ENCODE assay signal across 20 cellular contexts in the genomic region with DNA sequence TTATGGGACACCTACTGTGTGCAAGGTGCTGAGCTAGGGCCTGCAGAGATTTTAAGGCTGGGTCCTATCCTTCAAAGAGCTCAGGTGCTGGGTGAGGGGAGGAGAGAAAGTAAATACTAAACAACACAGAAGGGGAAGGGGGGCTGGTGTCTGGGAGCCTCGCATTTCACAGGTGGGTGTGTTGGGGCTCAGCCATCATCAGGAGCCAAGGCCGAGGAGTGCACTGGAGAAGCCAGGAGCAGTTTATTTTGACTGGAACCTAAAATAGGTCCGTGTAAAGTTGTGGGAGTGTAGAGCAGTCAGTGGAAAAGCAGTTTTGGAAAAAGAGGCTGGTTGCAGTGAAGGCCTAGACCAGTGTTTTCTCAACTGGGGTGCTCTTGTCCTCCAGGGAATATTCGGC. TPM values are rescaled to one million over a fixed set of nuclear protein-coding genes. Genes with fewer than 3 reads are reported as not detected.
DNase-seq lines count a peak whose midpoint lies in the region; ATAC-seq and TF ChIP-seq lines count a peak whose summit lies in the region.
"Had no signal": no experiment of that assay in that cellular context is flagged by ENCODE, and none has a peak within 500 bp of the region (broad histone marks: within the 10 kb centered on the region; RNA-seq: fewer than 3 reads in every experiment).

No MANE protein-coding gene starts in this region.

- peaks cover 44 to 80% (median 69%) of the 10 kb centered on the region in 10 experiments for H3K4me1 ChIP-seq in BLaER1 treated with 17β-estradiol and CSF1 and Interleukin-3, amounts not matched to agents 10 nM and 100 nM
- H3K4me1 ChIP-seq in mesendoderm (ENCODE audit: control insufficient read depth, low read depth, low read length) (peaks cover 30% of the 10 kb centered on the region), neutrophil (ENCODE audit: control insufficient read depth in 1 of 2, insufficient read depth in 1 of 2, low read depth in 1 of 2, low read length in 1 of 2) (peaks cover 78 to 91% of the 10 kb centered on the region in 2 experiments), endodermal cell (ENCODE audit: control insufficient read depth, insufficient read depth, low read length) (peaks cover 24% of the 10 kb centered on the region)

- peak overlapping the region in 2 of 11 experiments; percentile 10 to 41; a peak in 1 of 22 replicates for H3K9ac ChIP-seq in BLaER1 treated with 17β-estradiol and CSF1 and Interleukin-3, amounts not matched to agents 10 nM and 100 nM
- no peak overlapping the region for H3K9ac ChIP-seq in mesendoderm (ENCODE audit: low read length)
- no peak overlapping the region for H3K9ac ChIP-seq in endodermal cell (ENCODE audit: extremely low read depth, low read length, poor library complexity, severe bottlenecking)
- H3K9ac ChIP-seq: GM23248, KMS-11 had no signal

- no CpG with 5 or more reads among the region's 4 CpGs for WGBS in mesendoderm (ENCODE audit: extremely low coverage, insufficient coverage, low lambda C conversion rate)
- 82% methylated on average over 2 to 4 of the region's 4 CpGs for WGBS in endodermal cell (ENCODE audit: insufficient coverage in 1 of 2, insufficient read length in 1 of 2), 2 experiments

- H3K56ac ChIP-seq in mesendoderm (ENCODE audit: low read length), result peak overlapping the region; percentile 35

- H3K4me2 ChIP-seq in BLaER1 treated with 17β-estradiol and CSF1 and Interleukin-3, amounts not matched to agents 10 nM and 100 nM, result peak overlapping the region; percentile 55 to 94 (median 85); a peak in 20 of 22 replicates
- H3K4me2 ChIP-seq in mesendoderm (ENCODE audit: low read length), result no peak overlapping the region
- H3K4me2 ChIP-seq: KMS-11 had no signal

- no peak overlapping the region for H3K4me3 ChIP-seq in BLaER1 treated with 17β-estradiol and CSF1 and Interleukin-3, amounts not matched to agents 10 nM and 100 nM
- H3K4me3 ChIP-seq in WERI-Rb-1 (ENCODE audit: low read depth, low read length) (no peak overlapping the region), mesendoderm (ENCODE audit: low read length) (no peak overlapping the region), neutrophil (ENCODE audit: low read depth in 1 of 2, low read length in 1 of 2) (peak overlapping the region; percentile 10 to 57), endodermal cell (ENCODE audit: low read length) (no peak overlapping the region)
- H3K4me3 ChIP-seq: GM23248, HAP-1, Peyer's patch had no signal

- ATAC-seq in activated CD4-positive, alpha-beta T cell treated with anti-CD3 and anti-CD28 coated beads for 36 hours, result no peak
- ATAC-seq in HG02938 (IDR thresholded peaks at IDR 0.05; ENCODE audit: unreplicated experiment), result no peak

- peaks cover 18% of the 10 kb centered on the region for H3K27me3 Mint-ChIP-seq in activated CD4-positive, alpha-beta T cell treated with anti-CD3 and anti-CD28 coated beads for 36 hours
- peaks cover 30% of the 10 kb centered on the region for H3K27me3 Mint-ChIP-seq in endodermal cell (ENCODE audit: insufficient read depth)

- H3K4ac ChIP-seq in mesendoderm (ENCODE audit: low read depth, low read length), result no peak overlapping the region

- no peaks in the 10 kb centered on the region for H3K36me3 ChIP-seq in BLaER1 treated with 17β-estradiol and CSF1 and Interleukin-3, amounts not matched to agents 10 nM and 100 nM
- peaks cover 5% of the 10 kb centered on the region for H3K36me3 ChIP-seq in WERI-Rb-1
- no peaks in the 10 kb centered on the region for H3K36me3 ChIP-seq in mesendoderm (ENCODE audit: control insufficient read depth, insufficient read depth, low read length)
- no peaks in the 10 kb centered on the region for H3K36me3 ChIP-seq in neutrophil
- no peaks in the 10 kb centered on the region for H3K36me3 ChIP-seq in endodermal cell (ENCODE audit: control insufficient read depth, insufficient read depth, low read length)
- H3K36me3 ChIP-seq: HAP-1, Peyer's patch had no signal

- no peaks in the 10 kb centered on the region for H3K27me3 ChIP-seq in BLaER1 treated with 17β-estradiol and CSF1 and Interleukin-3, amounts not matched to agents 10 nM and 100 nM
- H3K27me3 ChIP-seq in WERI-Rb-1 (ENCODE audit: insufficient read depth, low read depth, severe bottlenecking) (no peaks in the 10 kb centered on the region), mesendoderm (ENCODE audit: insufficient read depth, low read length, poor library complexity) (no peaks in the 10 kb centered on the region), neutrophil (no peaks in the 10 kb centered on the region), endodermal cell (ENCODE audit: control insufficient read depth, insufficient read depth, low read length, poor library complexity, severe bottlenecking) (peaks cover 42% of the 10 kb centered on the region)
- H3K27me3 ChIP-seq: Peyer's patch had no signal

- no peak overlapping the region for H2BK15ac ChIP-seq in mesendoderm (replicated peaks; ENCODE audit: low read depth)

- H3K79me1 ChIP-seq in mesendoderm (ENCODE audit: low read length), result peaks cover 24% of the 10 kb centered on the region

- no peak overlapping the region for H3K27ac Mint-ChIP-seq in activated CD4-positive, alpha-beta T cell treated with anti-CD3 and anti-CD28 coated beads for 36 hours
- H3K27ac Mint-ChIP-seq in endodermal cell, result no peak overlapping the region

- no peak overlapping the region for H2BK5ac ChIP-seq in mesendoderm (ENCODE audit: low read length)

- H3K23ac ChIP-seq in mesendoderm (ENCODE audit: low read length), result no peak overlapping the region

- H3K27ac ChIP-seq in BLaER1 treated with 17β-estradiol and CSF1 and Interleukin-3, amounts not matched to agents 10 nM and 100 nM, result peak overlapping the region in 6 of 11 experiments; percentile 38 to 80 (median 68); a peak in 8 of 22 replicates
- H3K27ac ChIP-seq in WERI-Rb-1 (peak overlapping the region; percentile 88), mesendoderm (ENCODE audit: low read depth, low read length) (no peak overlapping the region), neutrophil (peak overlapping the region; percentile 92), endodermal cell (ENCODE audit: low read depth, low read length) (no peak overlapping the region)
- H3K27ac ChIP-seq: GM23248, KMS-11, Peyer's patch had no signal

- POLR2A ChIA-PET in activated CD4-positive, alpha-beta T cell treated with anti-CD3 and anti-CD28 coated beads for 36 hours (lab: Charles Lee), result no interaction called here

- H3K4me1 Mint-ChIP-seq in activated CD4-positive, alpha-beta T cell treated with anti-CD3 and anti-CD28 coated beads for 36 hours, result no peaks in the 10 kb centered on the region
- H3K4me1 Mint-ChIP-seq in endodermal cell, result peaks cover 73% of the 10 kb centered on the region

- H3K4me3 Mint-ChIP-seq in activated CD4-positive, alpha-beta T cell treated with anti-CD3 and anti-CD28 coated beads for 36 hours, result no peak overlapping the region
- no peak overlapping the region for H3K4me3 Mint-ChIP-seq in endodermal cell

- no peak overlapping the region for H4K5ac ChIP-seq in mesendoderm (ENCODE audit: low read length)

- H3K18ac ChIP-seq in mesendoderm (ENCODE audit: low read length), result no peak overlapping the region

- H4K8ac ChIP-seq in mesendoderm (ENCODE audit: low read depth, low read length), result no peak overlapping the region

- peaks cover 23% of the 10 kb centered on the region for H3K79me2 ChIP-seq in mesendoderm (ENCODE audit: control insufficient read depth, insufficient read depth, low read length)

- no peaks in the 10 kb centered on the region for H3K9me3 Mint-ChIP-seq in activated CD4-positive, alpha-beta T cell treated with anti-CD3 and anti-CD28 coated beads for 36 hours (ENCODE audit: low read depth)
- H3K9me3 Mint-ChIP-seq in endodermal cell, result no peaks in the 10 kb centered on the region

- DNase-seq in WERI-Rb-1, result no peak
- DNase-seq in mesendoderm, result no peak
- DNase-seq in activated CD4-positive, alpha-beta T cell treated with anti-CD3 and anti-CD28 coated beads for 36 hours, result no peak
- no peak for DNase-seq in endodermal cell
- DNase-seq: EL, GF-D8, GM23248, IMR-90, MV-4-11, NCI-H1105 treated with DMSO at 0.1 percent for 48 hours, NCI-H2081, NCI-H2171, NCI-H345, NCI-H526, Peyer's patch had no signal

- no peak overlapping the region for H2BK120ac ChIP-seq in mesendoderm (ENCODE audit: low read depth, low read length)

- H4K20me1 ChIP-seq in BLaER1 treated with 17β-estradiol and CSF1 and Interleukin-3, amounts not matched to agents 10 nM and 100 nM, result peaks cover 0 to 89% (median 0%) of the 10 kb centered on the region in 11 experiments; a peak in 8 of 22 replicates

- TF ChIP-seq CTCF in WERI-Rb-1 (IDR thresholded peaks at IDR 0.05; ENCODE audit: low read depth, low read length) (no peak), neutrophil (IDR thresholded peaks at IDR 0.05) (no peak), endodermal cell (conservative IDR thresholded peaks at IDR 0.05) (no peak)

- no peaks in the 10 kb centered on the region for H3K9me3 ChIP-seq in BLaER1 treated with 17β-estradiol and CSF1 and Interleukin-3, amounts not matched to agents 10 nM and 100 nM (replicated peaks in 1 of 11)
- H3K9me3 ChIP-seq in WERI-Rb-1 (ENCODE audit: severe bottlenecking), result no peaks in the 10 kb centered on the region
- H3K9me3 ChIP-seq in neutrophil, result no peaks in the 10 kb centered on the region
- no peaks in the 10 kb centered on the region for H3K9me3 ChIP-seq in endodermal cell (ENCODE audit: control insufficient read depth, low read length)
- H3K9me3 ChIP-seq: HAP-1, Peyer's patch had no signal

- intact Hi-C loops in activated CD4-positive, alpha-beta T cell treated with anti-CD3 and anti-CD28 coated beads for 36 hours (cut with DNase I, micrococcal nuclease), result no loop called here

- H3K36me3 Mint-ChIP-seq in activated CD4-positive, alpha-beta T cell treated with anti-CD3 and anti-CD28 coated beads for 36 hours (ENCODE audit: low read depth), result no peaks in the 10 kb centered on the region
- peaks cover 5% of the 10 kb centered on the region for H3K36me3 Mint-ChIP-seq in endodermal cell (ENCODE audit: low read depth)

- H2AK5ac ChIP-seq in mesendoderm (ENCODE audit: low read length), result no peak overlapping the region

- CTCF ChIA-PET in activated CD4-positive, alpha-beta T cell treated with anti-CD3 and anti-CD28 coated beads for 36 hours (lab: Charles Lee), result no interaction called here

RNA-seq across cellular contexts. Expression of gene NECTIN1, which starts 17.5 kb away (rescaled TPM):
- 30.2 TPM for polyA plus RNA-seq in mesendoderm (2013, experiment 1 of 2)
- 30.5 TPM for polyA plus RNA-seq in mesendoderm (2013, experiment 2 of 2)
- 1 to 10 TPM; 1.6 to 1.7 TPM for total RNA-seq in activated CD4-positive, alpha-beta T cell treated with anti-CD3 and anti-CD28 coated beads for 36 hours
- total RNA-seq in endodermal cell, result 10 to 100 TPM; 29.3 to 45.3 TPM
- polyA plus RNA-seq in endodermal cell (2013, experiment 1 of 2), result 40.7 TPM
- polyA plus RNA-seq in endodermal cell (2013, experiment 2 of 2), result 31.7 TPM

Comparison
In these comparisons a context has a peak if more than half of its experiments do, and no peak if none do; other contexts are left out.
1. H3K27ac ChIP-seq: peak in BLaER1 treated with 17β-estradiol and CSF1 and Interleukin-3, amounts not matched to agents 10 nM and 100 nM (6 of 11), WERI-Rb-1 (single experiment) and neutrophil (single experiment); none in mesendoderm (single experiment) and endodermal cell (single experiment).
2. H3K4me3 ChIP-seq: peak in neutrophil (2 of 2); none in BLaER1 treated with 17β-estradiol and CSF1 and Interleukin-3, amounts not matched to agents 10 nM and 100 nM (0 of 10), WERI-Rb-1 (single experiment), mesendoderm (single experiment) and endodermal cell (single experiment).
3. RNA of gene NECTIN1, which starts 17.5 kb away (total RNA-seq): 29.3 to 45.3 TPM in endodermal cell; 1.6 to 1.7 TPM in activated CD4-positive, alpha-beta T cell treated with anti-CD3 and anti-CD28 coated beads for 36 hours; every median in the first group is over 10 times any median in the second.